Comparison of ENCODE assay signal across 8 cellular contexts in the genomic region with DNA sequence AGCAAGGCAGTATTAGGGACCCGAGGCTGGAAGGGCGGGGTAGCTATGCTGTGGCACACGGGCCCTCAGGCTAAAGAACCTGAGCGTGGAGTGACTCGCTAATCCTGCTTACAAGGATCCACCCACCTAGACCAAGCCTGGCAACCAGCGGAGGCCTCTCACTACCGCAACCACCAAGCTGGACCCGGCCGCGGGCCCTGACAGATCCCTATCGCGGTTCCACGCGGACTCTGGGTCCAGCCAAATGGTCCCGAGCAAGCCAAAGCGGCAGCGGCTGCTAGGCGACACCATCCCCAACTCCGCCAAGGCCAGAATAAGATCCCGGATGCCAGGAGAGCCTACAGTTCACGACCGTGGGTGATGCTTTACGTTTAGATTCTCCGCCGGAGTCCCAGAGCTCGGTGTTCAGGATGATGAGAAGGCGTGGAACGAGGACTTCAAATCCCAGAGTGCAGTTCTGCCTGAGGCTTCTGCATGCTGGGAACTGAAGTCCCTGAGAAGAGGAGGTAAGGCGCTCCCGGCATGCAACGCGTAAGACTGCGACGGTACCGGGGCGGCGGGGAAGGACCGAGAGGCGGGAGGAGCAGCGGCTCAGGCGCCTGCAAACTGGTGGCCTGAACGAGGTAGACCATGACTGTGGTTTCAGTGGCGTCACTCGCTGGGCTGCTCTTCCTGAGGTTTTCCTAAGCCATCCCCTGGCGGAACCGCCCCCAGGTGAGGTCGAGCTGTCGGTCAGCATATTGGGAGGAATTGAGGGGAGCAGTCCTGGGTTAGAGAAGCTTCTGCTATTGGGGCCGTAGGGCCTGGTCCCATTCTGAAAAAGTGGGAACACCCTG. TPM values are rescaled to one million over a fixed set of nuclear protein-coding genes. Genes with fewer than 3 reads are reported as not detected.
A peak's percentile ranks its signal among the peaks of the same experiment; 100 is the strongest.
DNase-seq lines count a peak whose midpoint lies in the region; ATAC-seq, FAIRE-seq and TF ChIP-seq lines count a peak whose summit lies in the region.

A gene with protein sequence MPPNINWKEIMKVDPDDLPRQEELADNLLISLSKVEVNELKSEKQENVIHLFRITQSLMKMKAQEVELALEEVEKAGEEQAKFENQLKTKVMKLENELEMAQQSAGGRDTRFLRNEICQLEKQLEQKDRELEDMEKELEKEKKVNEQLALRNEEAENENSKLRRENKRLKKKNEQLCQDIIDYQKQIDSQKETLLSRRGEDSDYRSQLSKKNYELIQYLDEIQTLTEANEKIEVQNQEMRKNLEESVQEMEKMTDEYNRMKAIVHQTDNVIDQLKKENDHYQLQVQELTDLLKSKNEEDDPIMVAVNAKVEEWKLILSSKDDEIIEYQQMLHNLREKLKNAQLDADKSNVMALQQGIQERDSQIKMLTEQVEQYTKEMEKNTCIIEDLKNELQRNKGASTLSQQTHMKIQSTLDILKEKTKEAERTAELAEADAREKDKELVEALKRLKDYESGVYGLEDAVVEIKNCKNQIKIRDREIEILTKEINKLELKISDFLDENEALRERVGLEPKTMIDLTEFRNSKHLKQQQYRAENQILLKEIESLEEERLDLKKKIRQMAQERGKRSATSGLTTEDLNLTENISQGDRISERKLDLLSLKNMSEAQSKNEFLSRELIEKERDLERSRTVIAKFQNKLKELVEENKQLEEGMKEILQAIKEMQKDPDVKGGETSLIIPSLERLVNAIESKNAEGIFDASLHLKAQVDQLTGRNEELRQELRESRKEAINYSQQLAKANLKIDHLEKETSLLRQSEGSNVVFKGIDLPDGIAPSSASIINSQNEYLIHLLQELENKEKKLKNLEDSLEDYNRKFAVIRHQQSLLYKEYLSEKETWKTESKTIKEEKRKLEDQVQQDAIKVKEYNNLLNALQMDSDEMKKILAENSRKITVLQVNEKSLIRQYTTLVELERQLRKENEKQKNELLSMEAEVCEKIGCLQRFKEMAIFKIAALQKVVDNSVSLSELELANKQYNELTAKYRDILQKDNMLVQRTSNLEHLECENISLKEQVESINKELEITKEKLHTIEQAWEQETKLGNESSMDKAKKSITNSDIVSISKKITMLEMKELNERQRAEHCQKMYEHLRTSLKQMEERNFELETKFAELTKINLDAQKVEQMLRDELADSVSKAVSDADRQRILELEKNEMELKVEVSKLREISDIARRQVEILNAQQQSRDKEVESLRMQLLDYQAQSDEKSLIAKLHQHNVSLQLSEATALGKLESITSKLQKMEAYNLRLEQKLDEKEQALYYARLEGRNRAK (N-terminal part only) (minus strand): TSS at position 315 of the 836 bp plus-strand sequence. CDS start 781 bp downstream, outside the sequence.
A gene (plus strand): TSS at position 534 of the 836 bp plus-strand sequence. CDS start 6,009 bp downstream, outside the sequence.

- peak; percentile 94 for FAIRE-seq in GM12891 (lab: Jason Lieb, UNC)
- peak; percentile 97 for FAIRE-seq in pancreas (lab: Jason Lieb, UNC)

- peak within 1 kb of the TSS; percentile 89 for H3K9ac ChIP-seq in adipocyte (ENCODE audit: low read length)

- DNase-seq in GM12891 (ENCODE audit: insufficient read length, low spot score) (peak; percentile 49), NCI-H1417 treated with DMSO at 0.1 percent for 48 hours (lab: John Stamatoyannopoulos, UW) (peak; percentile 99), SW 1271 (lab: John Stamatoyannopoulos, UW) (peak; percentile 99), adipocyte (ENCODE audit: low read depth) (peak; percentile 99), cardiac muscle cell (ENCODE audit: low read depth in 1 of 2, low spot score in 1 of 2) (peak; percentile 98 to 100), pancreas (peak; percentile 90 to 97 (median 94)), thyroid gland (peak; percentile 95 to 96)

- ATAC-seq in HG02798 (IDR thresholded peaks at IDR 0.05; ENCODE audit: poor library complexity, unreplicated experiment) = peak; percentile 97
- ATAC-seq in pancreas = peak; percentile 96 to 98 (median 97)

- intact Hi-C loops in pancreas (cut with DNase I) = no loop called here
- intact Hi-C loops in thyroid gland (cut with DNase I) = no loop called here

- peak; percentile 59 for TF ChIP-seq POLR2A in GM12891 (IDR thresholded peaks at IDR 0.05; ENCODE audit: low read depth, low read length)
- TF ChIP-seq POLR2A in thyroid gland (IDR thresholded peaks at IDR 0.05) = peak in 1 of 2 donors; percentile 81

- H3K9me3 ChIP-seq in adipocyte (ENCODE audit: control insufficient read depth, low read length) (no peaks in the 10 kb centered on the region), cardiac muscle cell (ENCODE audit: low read depth) (no peaks in the 10 kb centered on the region), pancreas (no peaks in the 10 kb centered on the region), thyroid gland (no peaks in the 10 kb centered on the region)

- WGBS in pancreas, 2 donors = 0% methylated on average over 49 of the region's 49 CpGs
- 0% methylated on average over 23 to 39 of the region's 49 CpGs for WGBS in thyroid gland, 2 donors

- H3K4me3 ChIP-seq in adipocyte (ENCODE audit: low read length) (peak within 1 kb of the TSS; percentile 91), cardiac muscle cell (peak within 1 kb of the TSS; percentile 81), pancreas (peak within 1 kb of the TSS; percentile 52 to 85 (median 67)), thyroid gland (replicated peaks in 1 of 3) (peak within 1 kb of the TSS; percentile 43 to 61 (median 51))

- H3K4me1 ChIP-seq in adipocyte (ENCODE audit: control insufficient read depth, insufficient read depth, low read length) (peaks cover 13% of the 10 kb centered on the region), cardiac muscle cell (ENCODE audit: low read depth) (peaks cover 2% of the 10 kb centered on the region), pancreas (peaks cover 5 to 9% (median 8%) of the 10 kb centered on the region in 3 donors), thyroid gland (peaks cover 0 to 6% of the 10 kb centered on the region in 2 donors)

- TF ChIP-seq CTCF in cardiac muscle cell (IDR thresholded peaks at IDR 0.05; ENCODE audit: low read depth, low read length) = no peak
- no peak for TF ChIP-seq CTCF in pancreas (IDR thresholded peaks at IDR 0.05)
- TF ChIP-seq CTCF in thyroid gland (IDR thresholded peaks at IDR 0.05) = no peak

- H3K36me3 ChIP-seq in adipocyte (ENCODE audit: control insufficient read depth, insufficient read depth, low read length, severe bottlenecking) (no peaks in the 10 kb centered on the region), cardiac muscle cell (no peaks in the 10 kb centered on the region), pancreas (no peaks in the 10 kb centered on the region), thyroid gland (no peaks in the 10 kb centered on the region)

- H3K27me3 ChIP-seq in adipocyte (replicated peaks; ENCODE audit: control insufficient read depth, insufficient read depth, low read length) (no peaks in the 10 kb centered on the region), cardiac muscle cell (no peaks in the 10 kb centered on the region), pancreas (no peaks in the 10 kb centered on the region), thyroid gland (no peaks in the 10 kb centered on the region)

- peak within 1 kb of the TSS; percentile 18 for H3K27ac ChIP-seq in cardiac muscle cell
- peak within 1 kb of the TSS; percentile 59 to 81 (median 69) for H3K27ac ChIP-seq in pancreas
- peak within 1 kb of the TSS; percentile 41 to 75 (median 73) for H3K27ac ChIP-seq in thyroid gland

TF ChIP-seq in GM12891, 5 proteins besides CTCF, POLR2A, EP300 and RAD21:
- no peak for TF ChIP-seq SPI1 (IDR thresholded peaks at IDR 0.05; ENCODE audit: low read depth, low read length)
- no peak; the same call in 1 of the 2 replicates for TF ChIP-seq POU2F2 (IDR thresholded peaks at IDR 0.05; ENCODE audit: low read depth, low read length)
- peak; percentile 60 for TF ChIP-seq POLR2AphosphoS5 (IDR thresholded peaks at IDR 0.05; ENCODE audit: low read depth, low read length)
- peak; percentile 38; the same call in 1 of the 2 replicates for TF ChIP-seq TAF1 (IDR thresholded peaks at IDR 0.05; ENCODE audit: low read depth, low read length)
- TF ChIP-seq PAX5 (IDR thresholded peaks at IDR 0.05; ENCODE audit: insufficient read depth, low read length, severe bottlenecking) = peak; percentile 11

RNA-seq across cellular contexts. Expression of the first gene that starts in this region (rescaled TPM):
- polyA plus RNA-seq in GM12891 (2012; ENCODE audit: low read depth, missing spikeins) = 5.4 TPM
- total RNA-seq in cardiac muscle cell (11.0 and 32.4 TPM in 2 replicates), pancreas (1 to 10 TPM; 3.6 to 8.9 (median 5.1) TPM), thyroid gland (10 to 100 TPM; 24.7 to 42.6 (median 36.6) TPM)
- polyA plus RNA-seq in cardiac muscle cell (16.7 and 22.8 TPM in 2 replicates), pancreas (1 to 10 TPM; 3.6 to 3.8 TPM)

RNA-seq across cellular contexts. Expression of the second gene that starts in this region (rescaled TPM):
- polyA plus RNA-seq in GM12891 (2012; ENCODE audit: low read depth, missing spikeins) = 0.74 TPM
- total RNA-seq in cardiac muscle cell (13.8 and 15.7 TPM in 2 replicates), pancreas (10 to 100 TPM in 1 of 6 donors, 1 to 10 TPM in 5; 4.3 to 11.7 (median 5.6) TPM), thyroid gland (10 to 100 TPM; 16.8 to 27.8 (median 21.1) TPM)
- polyA plus RNA-seq in cardiac muscle cell (5.6 and 6.1 TPM in 2 replicates), pancreas (1 to 10 TPM; 1.3 to 2.2 TPM)

Comparison
In these comparisons a context has a peak if more than half of its experiments do, and no peak if none do; other contexts are left out.
1. Peak in every context shown above with its lines: DNase-seq, ATAC-seq, H3K4me3 ChIP-seq and H3K27ac ChIP-seq.
2. DNase-seq: peak in every context shown above with its lines; median percentile 99 in NCI-H1417 treated with DMSO at 0.1 percent for 48 hours; 99 in SW 1271; 99 in adipocyte; 99 in cardiac muscle cell; 96 in thyroid gland; 94 in pancreas; 49 in GM12891.
3. H3K27ac ChIP-seq: peak in every context shown above with its lines; median percentile 73 in thyroid gland; 69 in pancreas; 18 in cardiac muscle cell.